ENCODE assay signal across 8 cellular contexts in the genomic region with DNA sequence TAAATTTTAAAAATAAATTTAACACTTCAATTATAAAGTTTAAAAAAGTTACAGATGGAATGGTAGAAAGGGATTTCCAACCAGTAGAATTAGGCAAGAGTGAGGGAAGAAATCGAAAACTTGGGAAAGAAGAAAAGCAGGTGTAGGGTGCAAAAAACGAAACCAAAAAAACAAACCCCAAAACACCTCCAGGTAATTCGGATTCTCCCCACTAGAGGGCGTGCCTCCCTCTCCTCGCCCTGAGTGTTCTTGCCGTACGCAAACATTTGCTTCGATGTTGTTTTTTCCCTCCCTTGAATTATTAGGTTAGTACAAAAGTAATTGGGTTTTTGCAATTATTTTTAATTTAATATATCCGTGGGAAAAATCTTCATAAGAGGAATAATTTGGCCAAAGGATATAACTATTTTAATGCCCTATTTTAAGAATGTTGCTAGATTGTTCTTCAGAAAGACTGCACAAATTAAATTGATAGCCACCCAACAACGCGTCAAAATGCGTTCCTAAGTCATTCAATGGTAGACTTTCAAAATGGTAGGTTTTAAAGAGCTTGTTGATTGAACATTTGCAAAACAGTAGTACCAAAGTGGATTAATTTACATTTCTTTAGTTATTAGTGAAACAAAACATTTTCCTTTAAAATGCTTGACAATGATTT.
DNase-seq lines count a peak whose midpoint lies in the region; FAIRE-seq and TF ChIP-seq lines count a peak whose summit lies in the region.

No MANE protein-coding gene starts in this region.

- H3K27ac ChIP-seq in ACC112 (ENCODE audit: low read depth, low read length) (no peak overlapping the region), endothelial cell of umbilical vein (ENCODE audit: insufficient read depth, low read depth, low read length) (no peak overlapping the region), muscle layer of duodenum (ENCODE audit: low read length) (no peak overlapping the region)

- H2AFZ ChIP-seq in ACC112 (ENCODE audit: low read length, unreplicated experiment) (no peak overlapping the region), endothelial cell of umbilical vein (ENCODE audit: low read depth, low read length) (peak overlapping the region; percentile 42)

- H3K4me3 ChIP-seq in ACC112 (ENCODE audit: low read depth, low read length) (peak overlapping the region; percentile 99), endothelial cell of umbilical vein (replicated peaks in 1 of 3; ENCODE audit: insufficient read depth in 1 of 3, low read depth in 1 of 3, low read length in 3 of 3) (peak overlapping the region; percentile 36 to 65 (median 44)), muscle layer of duodenum (ENCODE audit: low read depth in 1 of 2, low read length in 2 of 2) (peak overlapping the region; percentile 68 to 92)

- peak; percentile 88 for FAIRE-seq in endothelial cell of umbilical vein (lab: Jason Lieb, UNC)

- peak overlapping the region; percentile 93 for H3K4me2 ChIP-seq in endothelial cell of umbilical vein (ENCODE audit: insufficient read depth, low read length)

- peak overlapping the region; percentile 23 for H3K9ac ChIP-seq in endothelial cell of umbilical vein (replicated peaks; ENCODE audit: extremely low read depth, insufficient read depth, low read length)

- no peak for TF ChIP-seq POLR2A in endothelial cell of umbilical vein (IDR thresholded peaks at IDR 0.05; ENCODE audit: low read depth, low read length)

- H3K9me1 ChIP-seq in endothelial cell of umbilical vein (replicated peaks; ENCODE audit: control insufficient read depth, extremely low read depth, insufficient read depth, low read length), result no peaks in the 10 kb centered on the region

- dilution Hi-C loops in endothelial cell of umbilical vein (cut with MboI; ENCODE audit: extremely low pct_ligation_motif_present, low sequenced_read_pairs), result no loop called here

- DNase-seq in GM19240 (ENCODE audit: insufficient read length, low spot score) (peak; percentile 51), NCI-H748 treated with DMSO at 0.1 percent for 48 hours (lab: John Stamatoyannopoulos, UW) (peak; percentile 27), endothelial cell of umbilical vein (ENCODE audit: low read depth, low spot score) (peak; percentile 71), HuH-7.5 (ENCODE audit: low spot score) (no peak)
- peak; percentile 41 to 86 (median 61) for DNase-seq in activated CD8-positive, alpha-beta memory T cell treated with anti-CD3 and anti-CD28 coated beads for 48 hours (ENCODE audit: low read depth in 2 of 3, low spot score in 2 of 3)
- DNase-seq in stimulated activated CD8-positive, alpha-beta memory T cell treated with anti-CD3 and anti-CD28 coated beads, Interleukin-4, amount 100 ng/mL, for 4 hours (ENCODE audit: low read depth in 2 of 2, low spot score in 1 of 2), result peak; percentile 62 to 82

- CTCF ChIA-PET in endothelial cell of umbilical vein (lab: Charles Lee), result interaction anchor here (0.8 to 5.6 kb wide), 20 partner anchors 20 to 332 kb away, joined by 3 to 145 read pairs (median 8); a partner anchor contains a TSS

- no TSS peak for BruUV-seq in endothelial cell of umbilical vein (replicated peaks; lab: Mats Ljungman, UMichigan)

- intact Hi-C loops in endothelial cell of umbilical vein (cut with micrococcal nuclease), result loop anchor here (1.0 to 5.0 kb wide), 7 partner anchors 37 to 254 kb away; a partner anchor contains a TSS

- H3K4me1 ChIP-seq in ACC112 (ENCODE audit: control insufficient read depth, insufficient read depth, low read length, unreplicated experiment), result peaks cover 30% of the 10 kb centered on the region
- peaks cover 12% of the 10 kb centered on the region for H3K4me1 ChIP-seq in endothelial cell of umbilical vein (ENCODE audit: control insufficient read depth, extremely low read depth, insufficient read depth, low read length)
- H3K4me1 ChIP-seq in muscle layer of duodenum (ENCODE audit: control insufficient read depth in 1 of 2, insufficient read depth in 2 of 2, low read length in 2 of 2), result peaks cover 8 to 9% of the 10 kb centered on the region in 2 donors

- TF ChIP-seq CTCF in endothelial cell of umbilical vein (IDR thresholded peaks at IDR 0.05; ENCODE audit: extremely low read depth in 1 of 2, insufficient read depth in 1 of 2, low read depth in 1 of 2, low read length in 2 of 2), result peak; percentile 85 to 86

- H3K36me3 ChIP-seq in ACC112 (ENCODE audit: insufficient read depth, low read length) (no peaks in the 10 kb centered on the region), endothelial cell of umbilical vein (ENCODE audit: control insufficient read depth in 2 of 2, extremely low read depth in 1 of 2, insufficient read depth in 2 of 2, low read length in 2 of 2) (no peaks in the 10 kb centered on the region), muscle layer of duodenum (ENCODE audit: control insufficient read depth in 1 of 2, insufficient read depth in 2 of 2, low read length in 2 of 2) (no peaks in the 10 kb centered on the region)

- H3K9me3 ChIP-seq in endothelial cell of umbilical vein (replicated peaks; ENCODE audit: control insufficient read depth, insufficient read depth, low read length) (no peaks in the 10 kb centered on the region), muscle layer of duodenum (ENCODE audit: control insufficient read depth in 1 of 2, low read length in 2 of 2) (no peaks in the 10 kb centered on the region)

- H3K27me3 ChIP-seq in ACC112 (ENCODE audit: insufficient read depth, low read length) (no peaks in the 10 kb centered on the region), endothelial cell of umbilical vein (ENCODE audit: control insufficient read depth in 2 of 2, insufficient read depth in 2 of 2, low read length in 2 of 2) (no peaks in the 10 kb centered on the region), muscle layer of duodenum (ENCODE audit: low read depth, low read length) (no peaks in the 10 kb centered on the region)

- no peaks in the 10 kb centered on the region for H4K20me1 ChIP-seq in endothelial cell of umbilical vein (replicated peaks; ENCODE audit: control insufficient read depth, extremely low read depth, insufficient read depth, low read length)

- H3K79me2 ChIP-seq in ACC112 (ENCODE audit: control insufficient read depth, insufficient read depth, low read length, unreplicated experiment) (no peaks in the 10 kb centered on the region), endothelial cell of umbilical vein (ENCODE audit: control insufficient read depth, insufficient read depth, low read length) (no peaks in the 10 kb centered on the region)

- POLR2A ChIA-PET in endothelial cell of umbilical vein (lab: Charles Lee), result no interaction called here

TF ChIP-seq in endothelial cell of umbilical vein, 7 proteins besides CTCF, POLR2A, EP300 and RAD21:
- TF ChIP-seq JUN (IDR thresholded peaks at IDR 0.05; ENCODE audit: borderline replicate concordance, insufficient read depth, insufficient read length, low read depth) (no peak), EZH2 (IDR thresholded peaks at IDR 0.05; ENCODE audit: borderline replicate concordance, low read depth, low read length, severe bottlenecking) (no peak), POLR2AphosphoS5 (IDR thresholded peaks at IDR 0.05; ENCODE audit: insufficient read depth, low read depth, low read length) (no peak), FOS (IDR thresholded peaks at IDR 0.05; ENCODE audit: borderline replicate concordance, insufficient read depth, low read length) (no peak), MYC (IDR thresholded peaks at IDR 0.05; ENCODE audit: low read depth, low read length) (no peak), GATA2 (IDR thresholded peaks at IDR 0.05; ENCODE audit: insufficient read depth, insufficient read length, low read depth, low read length) (no peak)
- TF ChIP-seq, protein P1, sequence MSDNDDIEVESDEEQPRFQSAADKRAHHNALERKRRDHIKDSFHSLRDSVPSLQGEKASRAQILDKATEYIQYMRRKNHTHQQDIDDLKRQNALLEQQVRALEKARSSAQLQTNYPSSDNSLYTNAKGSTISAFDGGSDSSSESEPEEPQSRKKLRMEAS (IDR thresholded peaks at IDR 0.05; ENCODE audit: insufficient read depth, insufficient read length), result no peak
TF ChIP-seq in endothelial cell of umbilical vein: peak in this region for 0.

Comparison
In these comparisons a context has a peak if more than half of its experiments do, and no peak if none do; other contexts are left out.
1. H3K4me3 ChIP-seq: peak in every context shown above with its lines; median percentile 99 in ACC112; 80 in muscle layer of duodenum; 44 in endothelial cell of umbilical vein.